In the genomic region with DNA sequence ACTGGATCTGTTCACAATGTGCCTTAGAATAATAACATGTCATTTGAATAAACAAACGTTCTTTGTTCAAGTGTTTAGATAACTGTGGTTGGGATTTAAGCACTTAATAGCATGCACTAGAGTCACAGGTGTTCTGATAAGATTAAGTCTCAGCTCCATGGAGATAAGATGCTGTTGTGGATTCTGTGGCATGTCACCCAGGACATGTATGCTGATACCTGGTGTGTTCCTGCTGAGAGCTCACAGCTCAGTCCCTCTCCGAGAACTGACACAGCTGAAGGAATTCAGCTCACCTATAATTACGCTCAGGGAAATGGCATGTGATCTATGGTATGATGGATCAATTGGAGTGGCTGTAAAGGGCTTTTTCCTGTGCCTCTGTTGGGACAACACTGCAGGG, we compare ENCODE assay signal across 25 cellular contexts.
DNase-seq lines count a peak whose midpoint lies in the region; ATAC-seq and TF ChIP-seq lines count a peak whose summit lies in the region.
"Had no signal": no experiment of that assay in that cellular context is flagged by ENCODE, and none has a peak within 500 bp of the region (broad histone marks: within the 10 kb centered on the region; RNA-seq: fewer than 3 reads in every experiment).

No MANE protein-coding gene starts in this region.

- H3K36me3 Mint-ChIP-seq in activated naive CD4-positive, alpha-beta T cell treated with anti-CD3 and anti-CD28 coated beads for 36 hours (ENCODE audit: low read depth): no peaks in the 10 kb centered on the region
- H3K36me3 Mint-ChIP-seq: activated naive CD8-positive, alpha-beta T cell treated with anti-CD3 and anti-CD28 coated beads, Interleukin-2, amount 10 ng/mL, durations not matched to agents 7 days and 5 days; neural progenitor cell; stimulated activated effector memory CD8-positive, alpha-beta T cell treated with anti-CD3 and anti-CD28 coated beads, Interleukin-12 subunit alpha, Interleukin-12 subunit beta, amount 100 ng/mL, for 72 hours had no signal

- TF ChIP-seq CTCF in foreskin keratinocyte (conservative IDR thresholded peaks at IDR 0.05): no peak
- no peak for TF ChIP-seq CTCF in esophagus squamous epithelium (IDR thresholded peaks at IDR 0.05)

- H3K27me3 ChIP-seq in foreskin keratinocyte (no peaks in the 10 kb centered on the region), esophagus squamous epithelium (no peaks in the 10 kb centered on the region)
- H3K27me3 ChIP-seq: ascending aorta, BLaER1, heart right ventricle, neural progenitor cell, suprapubic skin had no signal

- CTCF ChIA-PET in activated naive CD4-positive, alpha-beta T cell treated with anti-CD3 and anti-CD28 coated beads for 36 hours (lab: Charles Lee): interaction anchor here (0.7 kb wide), 1 partner anchor 267 kb away, joined by 4 read pairs; no protein-coding TSS in a partner anchor

- intact Hi-C loops in esophagus squamous epithelium (cut with DNase I): no loop called here
- intact Hi-C loops in activated naive CD4-positive, alpha-beta T cell treated with anti-CD3 and anti-CD28 coated beads for 36 hours (cut with micrococcal nuclease): no loop called here

- H3K27me3 Mint-ChIP-seq in activated naive CD4-positive, alpha-beta T cell treated with anti-CD3 and anti-CD28 coated beads for 36 hours (ENCODE audit: low read depth): no peaks in the 10 kb centered on the region
- H3K27me3 Mint-ChIP-seq: activated naive CD8-positive, alpha-beta T cell treated with anti-CD3 and anti-CD28 coated beads, Interleukin-2, amount 10 ng/mL, durations not matched to agents 7 days and 5 days; T-helper 17 cell had no signal

- no peak overlapping the region for H3K27ac Mint-ChIP-seq in activated naive CD4-positive, alpha-beta T cell treated with anti-CD3 and anti-CD28 coated beads for 36 hours
- H3K27ac Mint-ChIP-seq: activated naive CD8-positive, alpha-beta T cell treated with anti-CD3 and anti-CD28 coated beads, Interleukin-2, amount 10 ng/mL, durations not matched to agents 7 days and 5 days; neural progenitor cell; stimulated activated effector memory CD8-positive, alpha-beta T cell treated with anti-CD3 and anti-CD28 coated beads, Interleukin-12 subunit alpha, Interleukin-12 subunit beta, amount 100 ng/mL, for 72 hours; T-helper 17 cell had no signal

- H3K4me1 Mint-ChIP-seq in activated naive CD4-positive, alpha-beta T cell treated with anti-CD3 and anti-CD28 coated beads for 36 hours (ENCODE audit: low read depth): no peaks in the 10 kb centered on the region
- H3K4me1 Mint-ChIP-seq: activated naive CD8-positive, alpha-beta T cell treated with anti-CD3 and anti-CD28 coated beads, Interleukin-2, amount 10 ng/mL, durations not matched to agents 7 days and 5 days; stimulated activated effector memory CD8-positive, alpha-beta T cell treated with anti-CD3 and anti-CD28 coated beads, Interleukin-12 subunit alpha, Interleukin-12 subunit beta, amount 100 ng/mL, for 72 hours; T-helper 17 cell had no signal

- no peak overlapping the region for H3K4me3 Mint-ChIP-seq in activated naive CD4-positive, alpha-beta T cell treated with anti-CD3 and anti-CD28 coated beads for 36 hours
- H3K4me3 Mint-ChIP-seq: activated naive CD8-positive, alpha-beta T cell treated with anti-CD3 and anti-CD28 coated beads, Interleukin-2, amount 10 ng/mL, durations not matched to agents 7 days and 5 days; neural progenitor cell; stimulated activated effector memory CD8-positive, alpha-beta T cell treated with anti-CD3 and anti-CD28 coated beads, Interleukin-12 subunit alpha, Interleukin-12 subunit beta, amount 100 ng/mL, for 72 hours; T-helper 17 cell had no signal

- H3K4me1 ChIP-seq in mesodermal cell (ENCODE audit: control insufficient read depth, insufficient read depth, low read length, poor library complexity, severe bottlenecking) (peaks cover 9% of the 10 kb centered on the region), foreskin keratinocyte (no peaks in the 10 kb centered on the region), esophagus squamous epithelium (no peaks in the 10 kb centered on the region)
- H3K4me1 ChIP-seq: neural progenitor cell, suprapubic skin had no signal

- WGBS in mesodermal cell (ENCODE audit: insufficient coverage in 2 of 2), 2 experiments: 89 to 100% methylated on average over 1 to 3 of the region's 3 CpGs
- 52 to 57% methylated on average over 3 of the region's 3 CpGs for WGBS in esophagus squamous epithelium, 2 donors

- no peaks in the 10 kb centered on the region for H3K9me3 ChIP-seq in mesodermal cell (ENCODE audit: control insufficient read depth, low read length)
- no peaks in the 10 kb centered on the region for H3K9me3 ChIP-seq in esophagus squamous epithelium
- H3K9me3 ChIP-seq: ascending aorta, BLaER1, heart right ventricle, suprapubic skin had no signal

- no peak for TF ChIP-seq POLR2A in esophagus squamous epithelium (IDR thresholded peaks at IDR 0.05)

- H3K4me3 ChIP-seq in mesodermal cell (ENCODE audit: extremely low read depth, insufficient read depth, low read length, poor library complexity, severe bottlenecking) (no peak overlapping the region), esophagus squamous epithelium (no peak overlapping the region)
- H3K4me3 ChIP-seq: ascending aorta, BLaER1, heart right ventricle, neural progenitor cell, suprapubic skin had no signal

- no peaks in the 10 kb centered on the region for H3K9me3 Mint-ChIP-seq in activated naive CD4-positive, alpha-beta T cell treated with anti-CD3 and anti-CD28 coated beads for 36 hours
- H3K9me3 Mint-ChIP-seq: activated naive CD8-positive, alpha-beta T cell treated with anti-CD3 and anti-CD28 coated beads, Interleukin-2, amount 10 ng/mL, durations not matched to agents 7 days and 5 days had no signal

- DNase-seq in DMS79 (lab: John Stamatoyannopoulos, UW) (peak; percentile 81), NCI-H1417 treated with DMSO at 0.1 percent for 48 hours (lab: John Stamatoyannopoulos, UW) (peak; percentile 64), SK-N-DZ (ENCODE audit: low spot score) (peak; percentile 92), foreskin keratinocyte (no peak), esophagus squamous epithelium (lab: John Stamatoyannopoulos, UW) (no peak)
- no peak for DNase-seq in activated naive CD4-positive, alpha-beta T cell treated with anti-CD3 and anti-CD28 coated beads for 36 hours
- DNase-seq: activated CD4-positive, alpha-beta T cell treated with anti-CD3 and anti-CD28 coated beads for 4 hours; activated CD8-positive, alpha-beta memory T cell treated with anti-CD3 and anti-CD28 coated beads for 24 hours; activated effector memory CD4-positive, alpha-beta T cell treated with anti-CD3 and anti-CD28 coated beads, Interleukin-2, amount 50 U/mL, for 16 hours; activated naive CD8-positive, alpha-beta T cell treated with anti-CD3 and anti-CD28 coated beads, Interleukin-2, amount 10 ng/mL, durations not matched to agents 7 days and 5 days; heart right ventricle; NCI-H187 treated with DMSO at 0.1 percent for 48 hours; posterior cingulate gyrus; RPMI8226; stimulated activated CD4-positive, alpha-beta T cell treated with anti-CD3 and anti-CD28 coated beads, Interleukin-4, amount 100 ng/mL, for 24 hours; T-helper 17 cell had no signal

- ATAC-seq in foreskin keratinocyte: no peak
- ATAC-seq in HG03342 (IDR thresholded peaks at IDR 0.05; ENCODE audit: unreplicated experiment): no peak
- ATAC-seq: esophagus mucosa; heart right ventricle; sciatic nerve; stimulated activated effector memory CD8-positive, alpha-beta T cell treated with anti-CD3 and anti-CD28 coated beads, Interleukin-12 subunit alpha, Interleukin-12 subunit beta, amount 100 ng/mL, for 72 hours; T-helper 17 cell had no signal

- H3K27ac ChIP-seq in mesodermal cell (ENCODE audit: low read depth, low read length, severe bottlenecking) (peak overlapping the region; percentile 55), foreskin keratinocyte (no peak overlapping the region), esophagus squamous epithelium (no peak overlapping the region)
- H3K27ac ChIP-seq: ascending aorta, BLaER1, heart right ventricle, neural progenitor cell, suprapubic skin had no signal

- H3K36me3 ChIP-seq in mesodermal cell (ENCODE audit: control insufficient read depth, insufficient read depth, low read length): no peaks in the 10 kb centered on the region
- no peaks in the 10 kb centered on the region for H3K36me3 ChIP-seq in esophagus squamous epithelium
- H3K36me3 ChIP-seq: ascending aorta, BLaER1, heart right ventricle, neural progenitor cell, suprapubic skin had no signal

Comparison
In these comparisons a context has a peak if more than half of its experiments do, and no peak if none do; other contexts are left out.
1. DNase-seq: peak in DMS79 (single experiment), NCI-H1417 treated with DMSO at 0.1 percent for 48 hours (single experiment) and SK-N-DZ (single experiment); none in foreskin keratinocyte (0 of 2), esophagus squamous epithelium (single experiment) and activated naive CD4-positive, alpha-beta T cell treated with anti-CD3 and anti-CD28 coated beads for 36 hours (single experiment).